Comparison of ENCODE assay signal across 24 cellular contexts in genomic region chr4:67535280-67535840, GRCh38. TPM values are rescaled to one million over a fixed set of nuclear protein-coding genes. Genes with fewer than 3 reads are reported as not detected.
DNase-seq lines count a peak whose midpoint lies in the region; ATAC-seq, FAIRE-seq and TF ChIP-seq lines count a peak whose summit lies in the region.
"Had no signal": no experiment of that assay in that cellular context is flagged by ENCODE, and none has a peak within 500 bp of the region (broad histone marks: within the 10 kb centered on the region; RNA-seq: fewer than 3 reads in every experiment).

No MANE protein-coding gene starts in this region.

- H3K36me3 ChIP-seq in K562 (ENCODE audit: control insufficient read depth, insufficient read depth, low read length): peaks cover 84% of the 10 kb centered on the region

- no peak overlapping the region for H3K27ac ChIP-seq in K562 (ENCODE audit: extremely low read depth, low read depth, low read length)
- H3K27ac ChIP-seq: GM23248, SJSA1 had no signal

- no peak overlapping the region for H3K4me2 ChIP-seq in K562 (ENCODE audit: insufficient read depth, low read length)

- no TSS peak for BruUV-seq in K562 (replicated peaks; lab: Mats Ljungman, UMichigan)

- WGBS in K562 (ENCODE audit: insufficient coverage, low coverage, missing lambda C conversion rate): 88% methylated on average over 2 of the region's 2 CpGs

- no peak for DNase-seq in activated CD4-positive, CD25-positive, alpha-beta regulatory T cell treated with anti-CD3 and anti-CD28 coated beads, Interleukin-2, amount 50 U/mL, for 72 hours
- no peak for DNase-seq in stimulated activated naive CD8-positive, alpha-beta T cell treated with anti-CD3 and anti-CD28 coated beads, Interleukin-15, Interleukin-2, amounts not matched to agents 100 U/mL and 50 U/mL, for 24 hours
- DNase-seq in K562 (ENCODE audit: extremely low read depth in 1 of 4, low spot score in 3 of 4): no peak
- no peak for DNase-seq in NCI-H1092 treated with DMSO at 0.1 percent for 48 hours (lab: John Stamatoyannopoulos, UW)
- DNase-seq in NCI-H345 (lab: John Stamatoyannopoulos, UW): no peak
- DNase-seq: 8988T, ACHN, GM23248, H9, KBM-7, MG63, NCI-H2029, NCI-H446 treated with DMSO at 0.1 percent for 48 hours, NCI-H526, NCI-H82, Right ventricle myocardium superior, RPMI8226 had no signal

- H3K9ac ChIP-seq in K562 (ENCODE audit: insufficient read depth in 1 of 2, low read depth in 2 of 2, low read length in 2 of 2): no peak overlapping the region
- H3K9ac ChIP-seq: GM23248 had no signal

- TF ChIP-seq CTCF in K562 (IDR thresholded peaks at IDR 0.05 in 2 of 3, conservative IDR thresholded peaks at IDR 0.05 in 1 of 3; ENCODE audit: insufficient read depth in 2 of 3, low read depth in 1 of 3, low read length in 3 of 3): no peak

- TF ChIP-seq RAD21 in K562 (CRISPR knock-in tag; conservative IDR thresholded peaks at IDR 0.05 in 1 of 2, IDR thresholded peaks at IDR 0.05 in 1 of 2): no peak

- peaks cover 27% of the 10 kb centered on the region for H3K4me1 Mint-ChIP-seq in stimulated activated naive CD8-positive, alpha-beta T cell treated with anti-CD3 and anti-CD28 coated beads, Interleukin-15, Interleukin-2, amounts not matched to agents 100 ng/mL and 50 ng/mL, for 24 hours (ENCODE audit: low read depth)

- no peaks in the 10 kb centered on the region for H3K4me1 ChIP-seq in K562 (replicated peaks in 1 of 2; ENCODE audit: control insufficient read depth in 2 of 2, insufficient read depth in 2 of 2, low read length in 2 of 2)
- H3K4me1 ChIP-seq: SJSA1 had no signal

- peak; percentile 51 to 53 for ATAC-seq in activated CD4-positive, CD25-positive, alpha-beta regulatory T cell treated with anti-CD3 and anti-CD28 coated beads, Interleukin-2, amount 50 U/mL, for 24 hours
- ATAC-seq in stimulated activated naive CD8-positive, alpha-beta T cell treated with anti-CD3 and anti-CD28 coated beads, Interleukin-15, Interleukin-2, amounts not matched to agents 100 U/mL and 50 U/mL, for 24 hours: no peak
- ATAC-seq in K562: no peak

- in situ Hi-C loops in K562 (cut with MboI): no loop called here

- H2AFZ ChIP-seq in K562 (ENCODE audit: low read depth, low read length): no peak overlapping the region
- H2AFZ ChIP-seq: GM23248 had no signal

- no peaks in the 10 kb centered on the region for H3K9me1 ChIP-seq in K562 (ENCODE audit: control insufficient read depth, insufficient read depth, low read length)

- no peak overlapping the region for H3K4me3 ChIP-seq in K562
- H3K4me3 ChIP-seq: GM23248, MG63, SJSA1 had no signal

- H3K27ac Mint-ChIP-seq in stimulated activated naive CD8-positive, alpha-beta T cell treated with anti-CD3 and anti-CD28 coated beads, Interleukin-15, Interleukin-2, amounts not matched to agents 100 ng/mL and 50 ng/mL, for 24 hours: peak overlapping the region; percentile 53
- H3K27ac Mint-ChIP-seq: H9 had no signal

- peaks cover 82% of the 10 kb centered on the region for H3K36me3 Mint-ChIP-seq in stimulated activated naive CD8-positive, alpha-beta T cell treated with anti-CD3 and anti-CD28 coated beads, Interleukin-15, Interleukin-2, amounts not matched to agents 100 ng/mL and 50 ng/mL, for 24 hours (ENCODE audit: low read depth)

- peaks cover 41% of the 10 kb centered on the region; the same call in 2 of the 3 replicates for H3K79me2 ChIP-seq in K562 (ENCODE audit: control insufficient read depth, insufficient read depth, low read length)

- POLR2A ChIA-PET in K562 (lab: Yijun Ruan, JAX): interaction anchor here (1.4 to 1.5 kb wide), 2 partner anchors 10 to 12 kb away, joined by 5 to 12 read pairs; partner anchors contain the start of gene CENPC

- no peaks in the 10 kb centered on the region for H3K27me3 ChIP-seq in K562 (ENCODE audit: control insufficient read depth in 2 of 2, insufficient read depth in 2 of 2, low read length in 2 of 2)
- H3K27me3 ChIP-seq: MG63, SJSA1 had no signal

- H3K9me3 ChIP-seq in K562 (replicated peaks; ENCODE audit: control insufficient read depth, insufficient read depth, low read depth, low read length): peaks cover 11% of the 10 kb centered on the region
- H3K9me3 ChIP-seq: MG63, SJSA1 had no signal

- H3K9me3 Mint-ChIP-seq in stimulated activated naive CD8-positive, alpha-beta T cell treated with anti-CD3 and anti-CD28 coated beads, Interleukin-15, Interleukin-2, amounts not matched to agents 100 ng/mL and 50 ng/mL, for 24 hours: peaks cover 11% of the 10 kb centered on the region

- no peak for TF ChIP-seq EP300 in K562 (IDR thresholded peaks at IDR 0.05; ENCODE audit: low read length)

- CTCF ChIA-PET in K562 (lab: Yijun Ruan, JAX; ENCODE audit: low intra/inter-chr PET ratio): no interaction called here

- H3K4me3 Mint-ChIP-seq in stimulated activated naive CD8-positive, alpha-beta T cell treated with anti-CD3 and anti-CD28 coated beads, Interleukin-15, Interleukin-2, amounts not matched to agents 100 ng/mL and 50 ng/mL, for 24 hours: no peak overlapping the region
- H3K4me3 Mint-ChIP-seq: H9 had no signal

- FAIRE-seq in K562 (lab: Jason Lieb, UNC): peak; percentile 6
- FAIRE-seq: GM18507, HTR-8/SVneo had no signal

- H3K27me3 Mint-ChIP-seq in stimulated activated naive CD8-positive, alpha-beta T cell treated with anti-CD3 and anti-CD28 coated beads, Interleukin-15, Interleukin-2, amounts not matched to agents 100 ng/mL and 50 ng/mL, for 24 hours: no peaks in the 10 kb centered on the region

- H4K20me1 ChIP-seq in K562 (replicated peaks; ENCODE audit: control insufficient read depth, insufficient read depth, low read length): no peaks in the 10 kb centered on the region

- intact Hi-C loops in K562 (cut with micrococcal nuclease): no loop called here

- TF ChIP-seq POLR2A in K562 (conservative IDR thresholded peaks at IDR 0.05): no peak

TF ChIP-seq in K562, 482 proteins besides CTCF, POLR2A, EP300 and RAD21 (continues in another document):
- no peak for TF ChIP-seq ZKSCAN8 (CRISPR knock-in tag; IDR thresholded peaks at IDR 0.05)
- no peak for TF ChIP-seq HDAC2 (IDR thresholded peaks at IDR 0.05)
- TF ChIP-seq CAMTA2 (CRISPR knock-in tag; conservative IDR thresholded peaks at IDR 0.05): no peak
- TF ChIP-seq ZNF449 (CRISPR knock-in tag; IDR thresholded peaks at IDR 0.05): no peak
- TF ChIP-seq HIVEP1 (CRISPR knock-in tag; IDR thresholded peaks at IDR 0.05): no peak
- TF ChIP-seq ZNF23 (CRISPR knock-in tag; IDR thresholded peaks at IDR 0.05): no peak
- TF ChIP-seq BRD4 (IDR thresholded peaks at IDR 0.05): no peak

RNA-seq across cellular contexts. Expression of gene CENPC, which starts 9.9 kb away (rescaled TPM):
- total RNA-seq in K562 (2011; cell fraction: chromatin; rRNA removed; ENCODE audit: low replicate concordance): 47.0 and 259 TPM in 2 replicates
- 24.8 and 32.0 TPM in 2 replicates for total RNA-seq in K562 (2011; cell fraction: nucleolus; rRNA removed)
- 83.2 and 129 TPM in 2 replicates for total RNA-seq in K562 (2011; cell fraction: nucleoplasm; rRNA removed)
- total RNA-seq in K562 (2014; rRNA removed) (21.5 and 31.4 TPM in 2 replicates), K562 (2014; rRNA removed; fragmentation: Illumina TruSeq; extraction: Trizol) (47.7 and 61.7 TPM in 2 replicates), K562 (2015; rRNA removed; fragmentation: Illumina TruSeq; extraction: Trizol) (42.2 and 48.5 TPM in 2 replicates), K562 (2021) (27.9 and 30.5 TPM in 2 replicates)
- polyA plus RNA-seq in K562 (2011; rRNA removed) (32.5 and 38.6 TPM in 2 replicates), K562 (2014; fragmentation: Illumina TruSeq; extraction: Trizol) (28.0 and 30.8 TPM in 2 replicates), K562 (2014; fragmentation: Nextera tagmentation; extraction: Ambion mirVana) (10 to 100 TPM; 18.1 TPM), K562 (2014; rRNA removed) (19.3 and 28.7 TPM in 2 replicates)
- polyA plus RNA-seq in K562 (2011; cell fraction: cytosol; rRNA removed): 3.2 and 7.4 TPM in 2 replicates
- 32.1 and 44.8 TPM in 2 replicates for polyA plus RNA-seq in K562 (2011; cell fraction: nucleus; rRNA removed)
- 12.1 and 15.3 TPM in 2 replicates for polyA plus RNA-seq in K562 (2012)
- polyA minus RNA-seq in K562 (2011; rRNA and poly(A)+ RNA removed): 61.4 and 85.3 TPM in 2 replicates
- polyA minus RNA-seq in K562 (2011; cell fraction: cytosol; rRNA and poly(A)+ RNA removed): 15.2 and 18.5 TPM in 2 replicates
- polyA minus RNA-seq in K562 (2011; cell fraction: nucleus; rRNA and poly(A)+ RNA removed): 87.5 and 162 TPM in 2 replicates

RNA-seq across cellular contexts. Expression of gene STAP1, which starts 23.2 kb away (rescaled TPM):
- total RNA-seq in K562 (2011; cell fraction: chromatin; rRNA removed; ENCODE audit: low replicate concordance): not detected in 2 replicates
- not detected in 2 replicates for total RNA-seq in K562 (2011; cell fraction: nucleolus; rRNA removed)
- not detected in 2 replicates for total RNA-seq in K562 (2011; cell fraction: nucleoplasm; rRNA removed)
- 0.50 and 1.2 TPM in 2 replicates for total RNA-seq in K562 (2014; rRNA removed)
- 1.6 and 1.8 TPM in 2 replicates for total RNA-seq in K562 (2014; rRNA removed; fragmentation: Illumina TruSeq; extraction: Trizol)
- 5.2 and 5.6 TPM in 2 replicates for total RNA-seq in K562 (2015; rRNA removed; fragmentation: Illumina TruSeq; extraction: Trizol)
- 1.2 and 1.3 TPM in 2 replicates for total RNA-seq in K562 (2021)
- 0.50 and 0.53 TPM in 2 replicates for polyA plus RNA-seq in K562 (2011; rRNA removed)
- polyA plus RNA-seq in K562 (2011; cell fraction: cytosol; rRNA removed): 0.07 and 0.16 TPM in 2 replicates
- 0.21 TPM in 1 of 2 replicates, not detected in the other for polyA plus RNA-seq in K562 (2011; cell fraction: nucleus; rRNA removed)
- polyA plus RNA-seq in K562 (2012): 2.8 and 4.9 TPM in 2 replicates
- 1.4 and 1.6 TPM in 2 replicates for polyA plus RNA-seq in K562 (2014; fragmentation: Illumina TruSeq; extraction: Trizol)
- 1 to 10 TPM; 1.9 to 2.0 TPM for polyA plus RNA-seq in K562 (2014; fragmentation: Nextera tagmentation; extraction: Ambion mirVana)
- polyA plus RNA-seq in K562 (2014; rRNA removed): 1.3 and 1.8 TPM in 2 replicates
- 0.25 and 0.72 TPM in 2 replicates for polyA minus RNA-seq in K562 (2011; rRNA and poly(A)+ RNA removed)
- polyA minus RNA-seq in K562 (2011; cell fraction: cytosol; rRNA and poly(A)+ RNA removed): not detected in 2 replicates
- polyA minus RNA-seq in K562 (2011; cell fraction: nucleus; rRNA and poly(A)+ RNA removed): not detected in 2 replicates
- total RNA-seq: GM23248, H9, LHCN-M2, Right ventricle myocardium superior, SJSA1 had no signal
- polyA plus RNA-seq: BJ, GM23248 had no signal

Comparison
In these comparisons a context has a peak if more than half of its experiments do, and no peak if none do; other contexts are left out.
1. ATAC-seq: peak in activated CD4-positive, CD25-positive, alpha-beta regulatory T cell treated with anti-CD3 and anti-CD28 coated beads, Interleukin-2, amount 50 U/mL, for 24 hours (2 of 2); none in stimulated activated naive CD8-positive, alpha-beta T cell treated with anti-CD3 and anti-CD28 coated beads, Interleukin-15, Interleukin-2, amounts not matched to agents 100 U/mL and 50 U/mL, for 24 hours (single experiment) and K562 (single experiment).